In the genomic region with DNA sequence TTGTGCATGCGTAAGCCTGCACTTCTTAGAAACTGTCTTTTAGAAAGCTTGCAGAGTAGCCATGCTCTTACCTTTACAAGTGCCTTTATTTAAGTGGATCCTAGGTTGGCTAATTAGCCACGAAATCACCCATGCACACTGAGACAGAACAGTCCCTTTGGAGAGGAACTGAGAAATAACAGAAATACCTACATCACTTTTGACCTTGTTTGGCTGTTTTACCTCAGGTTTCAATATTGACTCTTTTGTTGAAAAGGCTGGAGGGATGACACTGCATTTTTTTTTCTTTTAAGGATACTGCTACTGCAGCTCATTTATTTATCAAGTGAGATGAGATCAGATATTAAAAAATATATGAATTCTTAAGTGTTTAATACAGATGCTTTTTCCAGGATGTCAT, we compare ENCODE assay signal across 11 cellular contexts.
DNase-seq lines count a peak whose midpoint lies in the region; ATAC-seq and TF ChIP-seq lines count a peak whose summit lies in the region.
"Had no signal": no experiment of that assay in that cellular context is flagged by ENCODE, and none has a peak within 500 bp of the region (broad histone marks: within the 10 kb centered on the region; RNA-seq: fewer than 3 reads in every experiment).

No MANE protein-coding gene starts in this region.

- H3K9me3 Mint-ChIP-seq in CD8-positive, alpha-beta T cell, result no peaks in the 10 kb centered on the region

- H3K27ac ChIP-seq in CD8-positive, alpha-beta T cell (ENCODE audit: low read depth, low read length), result no peak overlapping the region
- H3K27ac ChIP-seq: prostate gland had no signal

- peaks cover 8% of the 10 kb centered on the region for H3K4me1 Mint-ChIP-seq in CD8-positive, alpha-beta T cell (ENCODE audit: low read depth)

- ATAC-seq in HG02571 (IDR thresholded peaks at IDR 0.05; ENCODE audit: unreplicated experiment) (peak; percentile 39), HG03521 (IDR thresholded peaks at IDR 0.05; ENCODE audit: unreplicated experiment) (peak; percentile 41)
- no peak for ATAC-seq in CD8-positive, alpha-beta T cell

- no peak for DNase-seq in CD8-positive, alpha-beta T cell
- DNase-seq in NCI-H187 (lab: John Stamatoyannopoulos, UW) (no peak), Kasumi-1 (lab: John Stamatoyannopoulos, UW) (no peak)
- DNase-seq: SHP77; stimulated activated CD8-positive, alpha-beta memory T cell treated with anti-CD3 and anti-CD28 coated beads, Interleukin-4, amount 100 ng/mL, for 48 hours had no signal

- no peaks in the 10 kb centered on the region for H3K36me3 Mint-ChIP-seq in CD8-positive, alpha-beta T cell

- H3K4me1 ChIP-seq in skeletal muscle satellite cell (ENCODE audit: control insufficient read depth, insufficient read depth, low read length), result peaks cover 3% of the 10 kb centered on the region
- H3K4me1 ChIP-seq in CD8-positive, alpha-beta T cell (ENCODE audit: insufficient read depth, low read length), result no peaks in the 10 kb centered on the region
- H3K4me1 ChIP-seq: prostate gland had no signal

- H3K27ac Mint-ChIP-seq in CD8-positive, alpha-beta T cell, result no peak overlapping the region
- H3K27ac Mint-ChIP-seq: dendritic cell treated with granulocyte-macrophage colony-stimulating factor and Interleukin-4, amounts not matched to agents 40 ng/mL and 50 ng/mL, for 4 days had no signal

- CTCF ChIA-PET in CD8-positive, alpha-beta T cell (lab: Charles Lee), result no interaction called here

- H3K4me3 Mint-ChIP-seq in CD8-positive, alpha-beta T cell, result no peak overlapping the region
- H3K4me3 Mint-ChIP-seq: dendritic cell treated with granulocyte-macrophage colony-stimulating factor and Interleukin-4, amounts not matched to agents 40 ng/mL and 50 ng/mL, for 4 days had no signal

- intact Hi-C loops in CD8-positive, alpha-beta T cell (cut with DNase I, micrococcal nuclease), result no loop called here

- no peaks in the 10 kb centered on the region for H3K9me3 ChIP-seq in skeletal muscle satellite cell (replicated peaks; ENCODE audit: low read length)
- H3K9me3 ChIP-seq in CD8-positive, alpha-beta T cell (ENCODE audit: low read length), result no peaks in the 10 kb centered on the region
- H3K9me3 ChIP-seq: prostate gland had no signal

- peaks cover 29% of the 10 kb centered on the region for H3K27me3 Mint-ChIP-seq in CD8-positive, alpha-beta T cell (ENCODE audit: low read depth)

- peak; percentile 35 for TF ChIP-seq POLR2A in GM19099 (IDR thresholded peaks at IDR 0.05; ENCODE audit: extremely low read depth, insufficient read length, low read depth)

- POLR2A ChIA-PET in CD8-positive, alpha-beta T cell (lab: Charles Lee), result no interaction called here

- H3K36me3 ChIP-seq in skeletal muscle satellite cell (ENCODE audit: insufficient read depth, low read length), result no peaks in the 10 kb centered on the region
- no peaks in the 10 kb centered on the region for H3K36me3 ChIP-seq in CD8-positive, alpha-beta T cell (ENCODE audit: insufficient read depth, low read length)
- H3K36me3 ChIP-seq: prostate gland had no signal

- H3K4me3 ChIP-seq in skeletal muscle satellite cell (ENCODE audit: low read length), result no peak overlapping the region
- no peak overlapping the region for H3K4me3 ChIP-seq in CD8-positive, alpha-beta T cell (ENCODE audit: low read depth, low read length)
- H3K4me3 ChIP-seq: prostate gland had no signal

- H3K9ac ChIP-seq in skeletal muscle satellite cell (ENCODE audit: low read depth, low read length), result no peak overlapping the region

- no peaks in the 10 kb centered on the region for H3K27me3 ChIP-seq in skeletal muscle satellite cell (ENCODE audit: control insufficient read depth, insufficient read depth, low read length)
- H3K27me3 ChIP-seq in CD8-positive, alpha-beta T cell (ENCODE audit: insufficient read depth, low read length), result no peaks in the 10 kb centered on the region

- TF ChIP-seq CTCF in CD8-positive, alpha-beta T cell (IDR thresholded peaks at IDR 0.05), result no peak

- peak overlapping the region; percentile 98 for H3K4me2 ChIP-seq in skeletal muscle satellite cell (ENCODE audit: low read length)
